In genomic region chr15:77527164-77527778, GRCh38 we compare ENCODE assay signal across 11 cellular contexts.
DNase-seq lines count a peak whose midpoint lies in the region; ATAC-seq and TF ChIP-seq lines count a peak whose summit lies in the region.
"Had no signal": no experiment of that assay in that cellular context is flagged by ENCODE, and none has a peak within 500 bp of the region (broad histone marks: within the 10 kb centered on the region; RNA-seq: fewer than 3 reads in every experiment).

No MANE protein-coding gene starts in this region.

- H2BK12ac ChIP-seq in neuronal stem cell (ENCODE audit: low read length), result no peak overlapping the region

- H3K36me3 ChIP-seq in neuronal stem cell (replicated peaks in 1 of 2; ENCODE audit: control insufficient read depth in 2 of 2, insufficient read depth in 2 of 2, low read length in 2 of 2), result no peaks in the 10 kb centered on the region

- H3K18ac ChIP-seq in neuronal stem cell (ENCODE audit: low read length), result peak overlapping the region; percentile 39

- ATAC-seq in stimulated activated naive B cell treated with anti-CD40 and anti-IgM and Interleukin-4, amounts not matched to agents 10 μg/mL and 1 μg/mL and 100 μg/mL, for 72 hours (replicated peaks), result no peak
- ATAC-seq in GM19463 (IDR thresholded peaks at IDR 0.05; ENCODE audit: unreplicated experiment), result no peak
- no peak for ATAC-seq in GM21526 (IDR thresholded peaks at IDR 0.05; ENCODE audit: low FRiP score, unreplicated experiment)

- H2BK5ac ChIP-seq in neuronal stem cell (ENCODE audit: low read length), result no peak overlapping the region

- H3K14ac ChIP-seq in neuronal stem cell (ENCODE audit: low read length), result no peak overlapping the region

- no peak overlapping the region for H3K9ac ChIP-seq in neuronal stem cell (ENCODE audit: low read depth, low read length, poor library complexity)

- no peak overlapping the region for H3K23ac ChIP-seq in neuronal stem cell (ENCODE audit: low read depth, low read length, poor library complexity)

- peak overlapping the region; percentile 91 for H2AFZ ChIP-seq in neuronal stem cell (ENCODE audit: low read length)

- no peak overlapping the region for H3K4me3 Mint-ChIP-seq in stimulated activated naive B cell treated with anti-CD40 and anti-IgM and Interleukin-4, amounts not matched to agents 10 μg/mL and 1 μg/mL and 100 μg/mL, for 72 hours

- peaks cover 0 to 8% of the 10 kb centered on the region in 2 donors for H3K36me3 Mint-ChIP-seq in stimulated activated naive B cell treated with anti-CD40 and anti-IgM and Interleukin-4, amounts not matched to agents 10 μg/mL and 1 μg/mL and 100 μg/mL, for 72 hours

- WGBS in neuronal stem cell (ENCODE audit: extremely low coverage in 2 of 2, insufficient read length in 2 of 2, insufficient replicate concordance in 1 of 2), 2 donors, result no CpG with 5 or more reads among the region's 15 CpGs

- no peaks in the 10 kb centered on the region for H3K4me1 Mint-ChIP-seq in stimulated activated naive B cell treated with anti-CD40 and anti-IgM and Interleukin-4, amounts not matched to agents 10 μg/mL and 1 μg/mL and 100 μg/mL, for 72 hours

- H2BK120ac ChIP-seq in neuronal stem cell (ENCODE audit: low read depth, low read length), result peak overlapping the region; percentile 37

- peak overlapping the region; percentile 73 for H2BK15ac ChIP-seq in neuronal stem cell (ENCODE audit: low read length)

- peaks cover 29 to 33% of the 10 kb centered on the region in 2 donors for H3K4me1 ChIP-seq in neuronal stem cell (ENCODE audit: control insufficient read depth in 2 of 2, insufficient read depth in 1 of 2, low read depth in 1 of 2, low read length in 2 of 2)

- no peak overlapping the region for H4K91ac ChIP-seq in neuronal stem cell (ENCODE audit: low read depth, low read length, poor library complexity)

- no peaks in the 10 kb centered on the region for H3K27me3 Mint-ChIP-seq in stimulated activated naive B cell treated with anti-CD40 and anti-IgM and Interleukin-4, amounts not matched to agents 10 μg/mL and 1 μg/mL and 100 μg/mL, for 72 hours

- H3K4ac ChIP-seq in neuronal stem cell (ENCODE audit: low read length), result no peak overlapping the region

- H3K9me3 ChIP-seq in neuronal stem cell (replicated peaks in 1 of 2; ENCODE audit: control insufficient read depth in 2 of 2, insufficient read depth in 1 of 2, low read depth in 1 of 2, low read length in 2 of 2), result peaks cover 0 to 8% of the 10 kb centered on the region in 2 donors
- H3K9me3 ChIP-seq: psoas muscle had no signal

- no peak overlapping the region for H3K4me2 ChIP-seq in neuronal stem cell (ENCODE audit: insufficient read depth, low read length, poor library complexity, severe bottlenecking)

- TF ChIP-seq CTCF in epithelial cell of esophagus (IDR thresholded peaks at IDR 0.05; ENCODE audit: insufficient read depth, low read depth, low read length, missing control alignments), result no peak

- H4K8ac ChIP-seq in neuronal stem cell (ENCODE audit: low read depth, low read length), result no peak overlapping the region

- H3K9me3 Mint-ChIP-seq in stimulated activated naive B cell treated with anti-CD40 and anti-IgM and Interleukin-4, amounts not matched to agents 10 μg/mL and 1 μg/mL and 100 μg/mL, for 72 hours, result no peaks in the 10 kb centered on the region

- no peak overlapping the region for H3K27ac Mint-ChIP-seq in stimulated activated naive B cell treated with anti-CD40 and anti-IgM and Interleukin-4, amounts not matched to agents 10 μg/mL and 1 μg/mL and 100 μg/mL, for 72 hours

- H3K27me3 ChIP-seq in neuronal stem cell (ENCODE audit: control insufficient read depth in 3 of 3, insufficient read depth in 3 of 3, low read depth in 1 of 3, low read length in 3 of 3), result no peaks in the 10 kb centered on the region

- no peaks in the 10 kb centered on the region for H3K79me1 ChIP-seq in neuronal stem cell (ENCODE audit: low read depth, low read length)

- no peak overlapping the region for H3K4me3 ChIP-seq in epithelial cell of esophagus (ENCODE audit: low read length)
- H3K4me3 ChIP-seq in neuronal stem cell (ENCODE audit: low read length in 2 of 2), result no peak overlapping the region
- H3K4me3 ChIP-seq: psoas muscle had no signal

- DNase-seq in D341Med (ENCODE audit: low spot score) (peak; percentile 62), NCI-H1694 treated with DMSO at 0.1 percent for 48 hours (lab: John Stamatoyannopoulos, UW) (peak; percentile 51), epithelial cell of esophagus (ENCODE audit: low read depth) (peak; percentile 24), neuronal stem cell (ENCODE audit: low spot score) (no peak), NCI-H187 treated with DMSO at 0.1 percent for 48 hours (lab: John Stamatoyannopoulos, UW) (no peak)
- no peak for DNase-seq in stimulated activated naive B cell treated with anti-CD40 and anti-IgM and Interleukin-4, amounts not matched to agents 10 μg/mL and 1 μg/mL and 100 μg/mL, for 72 hours
- DNase-seq: activated CD8-positive, alpha-beta memory T cell treated with anti-CD3 and anti-CD28 coated beads for 24 hours; NCI-H2081 had no signal

- peak overlapping the region; percentile 51 for H2AK5ac ChIP-seq in neuronal stem cell (ENCODE audit: low read depth, low read length)

- no peak overlapping the region for H3K27ac ChIP-seq in neuronal stem cell (replicated peaks; ENCODE audit: low read length)
- H3K27ac ChIP-seq: psoas muscle had no signal

Comparison
In these comparisons a context has a peak if more than half of its experiments do, and no peak if none do; other contexts are left out.
1. DNase-seq: peak in D341Med (single experiment), NCI-H1694 treated with DMSO at 0.1 percent for 48 hours (single experiment) and epithelial cell of esophagus (single experiment); none in neuronal stem cell (single experiment), NCI-H187 treated with DMSO at 0.1 percent for 48 hours (single experiment) and stimulated activated naive B cell treated with anti-CD40 and anti-IgM and Interleukin-4, amounts not matched to agents 10 μg/mL and 1 μg/mL and 100 μg/mL, for 72 hours (single experiment).